6 cellular contexts compared by ENCODE assay signal in the genomic region with DNA sequence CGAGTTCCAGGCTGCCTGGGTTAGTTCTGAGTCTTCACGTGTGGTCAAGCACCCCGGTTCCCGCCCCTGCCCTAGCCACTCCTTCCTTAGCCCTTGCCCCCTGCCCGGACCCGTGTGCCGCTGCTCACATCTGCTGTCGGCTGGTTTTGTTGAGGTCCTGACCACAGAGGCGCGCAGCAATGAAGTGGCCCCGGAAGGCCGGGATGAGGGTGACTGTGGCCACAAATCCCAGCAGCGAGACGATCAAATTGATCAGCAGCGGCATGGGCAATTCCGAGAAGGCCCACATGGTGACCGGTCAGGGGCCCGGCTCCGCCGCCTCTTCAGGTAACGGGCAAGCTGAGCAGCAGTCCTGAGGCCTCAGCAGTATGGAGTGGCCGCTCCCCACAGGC. TPM values are rescaled to one million over a fixed set of nuclear protein-coding genes. Genes with fewer than 3 reads are reported as not detected.
DNase-seq lines count a peak whose midpoint lies in the region; ATAC-seq and TF ChIP-seq lines count a peak whose summit lies in the region.

No MANE protein-coding gene starts in this region.

- H3K9me3 ChIP-seq in mucosa of descending colon, result no peaks in the 10 kb centered on the region

- peak overlapping the region; percentile 98 for H3K4me3 Mint-ChIP-seq in activated naive CD8-positive, alpha-beta T cell

- peaks cover 8% of the 10 kb centered on the region for H3K36me3 Mint-ChIP-seq in activated naive CD8-positive, alpha-beta T cell

- no peaks in the 10 kb centered on the region for H3K27me3 Mint-ChIP-seq in activated naive CD8-positive, alpha-beta T cell

- intact Hi-C loops in mucosa of descending colon (cut with DNase I, micrococcal nuclease), result no loop called here

- H3K4me1 Mint-ChIP-seq in activated naive CD8-positive, alpha-beta T cell (ENCODE audit: low read depth), result peaks cover 38% of the 10 kb centered on the region

- peak overlapping the region; percentile 100 for H3K27ac Mint-ChIP-seq in activated naive CD8-positive, alpha-beta T cell

- DNase-seq in mucosa of descending colon (peak in 1 of 3 donors; percentile 78), H4 (ENCODE audit: low spot score) (no peak)

- no peaks in the 10 kb centered on the region for H3K36me3 ChIP-seq in mucosa of descending colon (ENCODE audit: low read depth)

- TF ChIP-seq CTCF in GM12873 (IDR thresholded peaks at IDR 0.05; ENCODE audit: insufficient read depth, low read depth, low read length, missing control alignments), result peak; percentile 16
- TF ChIP-seq CTCF in mucosa of descending colon (IDR thresholded peaks at IDR 0.05), result no peak

- peaks cover 22% of the 10 kb centered on the region for H3K4me1 ChIP-seq in mucosa of descending colon (ENCODE audit: low read depth)

- peak; percentile 16 for ATAC-seq in HG02943 (IDR thresholded peaks at IDR 0.05; ENCODE audit: low read depth, unreplicated experiment)
- peak; percentile 23 for ATAC-seq in mucosa of descending colon
- ATAC-seq in HG02970 (IDR thresholded peaks at IDR 0.05; ENCODE audit: low FRiP score, unreplicated experiment), result no peak

- peak overlapping the region; percentile 78 for H3K4me3 ChIP-seq in mucosa of descending colon

- H3K9me3 Mint-ChIP-seq in activated naive CD8-positive, alpha-beta T cell (ENCODE audit: low read depth), result no peaks in the 10 kb centered on the region

RNA-seq across cellular contexts. Expression of a gene that starts 0.3 kb away (rescaled TPM):
- 10 to 100 TPM; 36.9 to 48.2 (median 39.5) TPM for total RNA-seq in mucosa of descending colon
- 25.0 and 43.7 TPM in 2 replicates for total RNA-seq in H4 (2014; rRNA removed; shearing (Covaris generic))

RNA-seq across cellular contexts. Expression of a gene that starts 5.8 kb away (rescaled TPM):
- total RNA-seq in mucosa of descending colon, result 10 to 100 TPM; 25.8 to 47.1 (median 36.1) TPM
- 2.3 and 5.1 TPM in 2 replicates for total RNA-seq in H4 (2014; rRNA removed; shearing (Covaris generic))

RNA-seq across cellular contexts. Expression of a gene that starts 16.7 kb away (rescaled TPM):
- total RNA-seq in mucosa of descending colon, result 10 to 100 TPM; 17.2 to 27.8 (median 19.5) TPM
- 6.2 and 16.4 TPM in 2 replicates for total RNA-seq in H4 (2014; rRNA removed; shearing (Covaris generic))

RNA-seq across cellular contexts. Expression of a gene that starts 20.0 kb away (rescaled TPM):
- total RNA-seq in mucosa of descending colon, result 10 to 100 TPM; 37.2 to 58.1 (median 42.2) TPM
- 6.1 and 7.2 TPM in 2 replicates for total RNA-seq in H4 (2014; rRNA removed; shearing (Covaris generic))

RNA-seq across cellular contexts. Expression of a gene that starts 33.7 kb away (rescaled TPM):
- 10 to 100 TPM; 26.1 to 34.8 (median 29.1) TPM for total RNA-seq in mucosa of descending colon
- total RNA-seq in H4 (2014; rRNA removed; shearing (Covaris generic)), result 13.8 and 19.2 TPM in 2 replicates
